Comparison of ENCODE assay signal across 19 cellular contexts in genomic region chr19:38429055-38429810, GRCh38. TPM values are rescaled to one million over a fixed set of nuclear protein-coding genes. Genes with fewer than 3 reads are reported as not detected.
DNase-seq lines count a peak whose midpoint lies in the region; ATAC-seq, FAIRE-seq and TF ChIP-seq lines count a peak whose summit lies in the region.
"Had no signal": no experiment of that assay in that cellular context is flagged by ENCODE, and none has a peak within 500 bp of the region (broad histone marks: within the 10 kb centered on the region; RNA-seq: fewer than 3 reads in every experiment).

No MANE protein-coding gene starts in this region.

- TF ChIP-seq POLR2A in GM12878 (IDR thresholded peaks at IDR 0.05; ENCODE audit: low read depth, low read length), result no peak

- in situ Hi-C loops in GM12878 (cut with MboI), result no loop called here

- SMC1A ChIA-PET in GM12878 (lab: Charles Lee; ENCODE audit: uncharacterized antibody, unreplicated experiment), result no interaction called here

- no peaks in the 10 kb centered on the region for H3K27me3 ChIP-seq in GM12878 (replicated peaks in 1 of 2; ENCODE audit: control insufficient read depth in 2 of 2, insufficient read depth in 2 of 2, low read length in 1 of 2)
- H3K27me3 ChIP-seq: neural progenitor cell, right atrium auricular region had no signal

- intact Hi-C loops in GM12878 (cut with micrococcal nuclease; ENCODE audit: unreplicated experiment), result no loop called here

- TF ChIP-seq CTCF in GM12878 (IDR thresholded peaks at IDR 0.05 in 2 of 3, conservative IDR thresholded peaks at IDR 0.05 in 1 of 3; ENCODE audit: control insufficient read depth in 2 of 3, extremely low read depth in 1 of 3, insufficient read depth in 1 of 3, low read depth in 3 of 3, low read length in 3 of 3) (no peak), glutamatergic neuron (IDR thresholded peaks at IDR 0.05; ENCODE audit: partially characterized antibody, unreplicated experiment) (no peak)

- no peaks in the 10 kb centered on the region for H3K9me3 ChIP-seq in GM12878 (replicated peaks; ENCODE audit: control insufficient read depth, insufficient read depth, low read length)
- H3K9me3 ChIP-seq: lower lobe of right lung, right atrium auricular region, SK-N-SH had no signal

- no peak overlapping the region for H3K9ac ChIP-seq in GM12878 (ENCODE audit: control insufficient read depth, insufficient read depth, low read length)
- H3K9ac ChIP-seq: neural progenitor cell, SK-N-SH had no signal

- no TSS peak for BruUV-seq in GM12878 (replicated peaks; lab: Mats Ljungman, UMichigan)

- H3K36me3 Mint-ChIP-seq in stimulated activated naive B cell treated with anti-CD40 and anti-IgM and Interleukin-4, amounts not matched to agents 10 μg/mL and 1 μg/mL and 100 μg/mL, for 72 hours, result no peaks in the 10 kb centered on the region
- H3K36me3 Mint-ChIP-seq in glutamatergic neuron (ENCODE audit: unreplicated experiment), result no peaks in the 10 kb centered on the region
- H3K36me3 Mint-ChIP-seq: neural progenitor cell had no signal

- peaks cover 9 to 16% of the 10 kb centered on the region in 2 donors for H3K27me3 Mint-ChIP-seq in stimulated activated naive B cell treated with anti-CD40 and anti-IgM and Interleukin-4, amounts not matched to agents 10 μg/mL and 1 μg/mL and 100 μg/mL, for 72 hours
- peaks cover 4% of the 10 kb centered on the region for H3K27me3 Mint-ChIP-seq in glutamatergic neuron (ENCODE audit: unreplicated experiment)

- peaks cover 27 to 49% of the 10 kb centered on the region in 2 donors for H3K4me1 Mint-ChIP-seq in stimulated activated naive B cell treated with anti-CD40 and anti-IgM and Interleukin-4, amounts not matched to agents 10 μg/mL and 1 μg/mL and 100 μg/mL, for 72 hours
- peaks cover 21% of the 10 kb centered on the region for H3K4me1 Mint-ChIP-seq in glutamatergic neuron (ENCODE audit: low read depth, unreplicated experiment)

- H2AFZ ChIP-seq in GM12878 (ENCODE audit: control insufficient read depth, low read depth, low read length), result no peak overlapping the region
- H2AFZ ChIP-seq: neural progenitor cell had no signal

- TF ChIP-seq EP300 in GM12878 (IDR thresholded peaks at IDR 0.05; ENCODE audit: borderline replicate concordance in 1 of 2, control insufficient read depth in 1 of 2, low read depth in 2 of 2, low read length in 2 of 2), result no peak

- H3K27ac ChIP-seq in GM12878 (ENCODE audit: control insufficient read depth, insufficient read depth), result no peak overlapping the region
- H3K27ac ChIP-seq: lower lobe of right lung, neural progenitor cell, right atrium auricular region had no signal

- no peaks in the 10 kb centered on the region for H3K79me2 ChIP-seq in GM12878 (ENCODE audit: control insufficient read depth, insufficient read depth, low read length)

- H3K4me2 ChIP-seq in GM12878 (ENCODE audit: control insufficient read depth, insufficient read depth), result no peak overlapping the region
- H3K4me2 ChIP-seq: neural progenitor cell, SK-N-SH had no signal

- H4K20me1 ChIP-seq in GM12878 (ENCODE audit: control insufficient read depth, insufficient read depth), result no peaks in the 10 kb centered on the region

- DNase-seq in activated naive CD4-positive, alpha-beta T cell treated with Interleukin-2 at 50 U/mL for 16 hours, result peak; percentile 53
- no peak for DNase-seq in activated naive CD4-positive, alpha-beta T cell (lab: John Stamatoyannopoulos, UW)
- DNase-seq in activated CD4-positive, alpha-beta T cell treated with anti-CD3 and anti-CD28 coated beads for 48 hours, result peak; percentile 67
- DNase-seq in GM12878 (ENCODE audit: low read depth, low spot score) (no peak), glutamatergic neuron (no peak), NCI-H1694 treated with DMSO at 0.1 percent for 48 hours (lab: John Stamatoyannopoulos, UW) (no peak)
- DNase-seq in stimulated activated naive B cell treated with anti-CD40 and anti-IgM and Interleukin-4, amounts not matched to agents 10 μg/mL and 1 μg/mL and 100 μg/mL, for 72 hours, result no peak
- DNase-seq: Calu3, caudate nucleus, GOT3, lower lobe of right lung, NCI-H1105, SK-N-SH had no signal

- CTCF ChIA-PET in GM12878 (lab: Yijun Ruan, JAX), result no interaction called here

- 49% methylated on average over 14 of the region's 14 CpGs for WGBS in GM12878 (ENCODE audit: insufficient coverage, insufficient replicate concordance, low lambda C conversion rate, missing lambda C conversion rate)

- no peak for ATAC-seq in GM12878
- peak in 1 of 2 donors; percentile 20 for ATAC-seq in stimulated activated naive B cell treated with anti-CD40 and anti-IgM and Interleukin-4, amounts not matched to agents 10 μg/mL and 1 μg/mL and 100 μg/mL, for 72 hours (replicated peaks)
- no peak for ATAC-seq in HG03175 (IDR thresholded peaks at IDR 0.05; ENCODE audit: unreplicated experiment)
- ATAC-seq: lower lobe of right lung had no signal

- RAD21 ChIA-PET in GM12878 (lab: Charles Lee; ENCODE audit: unreplicated experiment), result no interaction called here

- no peaks in the 10 kb centered on the region for H3K9me3 Mint-ChIP-seq in stimulated activated naive B cell treated with anti-CD40 and anti-IgM and Interleukin-4, amounts not matched to agents 10 μg/mL and 1 μg/mL and 100 μg/mL, for 72 hours
- H3K9me3 Mint-ChIP-seq in glutamatergic neuron (ENCODE audit: unreplicated experiment), result peaks cover 2% of the 10 kb centered on the region
- H3K9me3 Mint-ChIP-seq: IgD-negative memory B cell, neural progenitor cell had no signal

- no peak for FAIRE-seq in GM12878 (lab: Jason Lieb, UNC)

- no peak overlapping the region for H3K4me3 ChIP-seq in GM12878
- H3K4me3 ChIP-seq: lower lobe of right lung, neural progenitor cell, right atrium auricular region had no signal

- POLR2A ChIA-PET in GM12878 (lab: Charles Lee), result no interaction called here

- H3K4me3 Mint-ChIP-seq in stimulated activated naive B cell treated with anti-CD40 and anti-IgM and Interleukin-4, amounts not matched to agents 10 μg/mL and 1 μg/mL and 100 μg/mL, for 72 hours, result peak overlapping the region in 1 of 2 donors; percentile 28
- H3K4me3 Mint-ChIP-seq in glutamatergic neuron (ENCODE audit: unreplicated experiment), result no peak overlapping the region
- H3K4me3 Mint-ChIP-seq: neural progenitor cell had no signal

- H3K27ac Mint-ChIP-seq in stimulated activated naive B cell treated with anti-CD40 and anti-IgM and Interleukin-4, amounts not matched to agents 10 μg/mL and 1 μg/mL and 100 μg/mL, for 72 hours, result peak overlapping the region; percentile 85
- no peak overlapping the region for H3K27ac Mint-ChIP-seq in glutamatergic neuron (ENCODE audit: unreplicated experiment)
- H3K27ac Mint-ChIP-seq: IgD-negative memory B cell, neural progenitor cell had no signal

- no peaks in the 10 kb centered on the region for H3K36me3 ChIP-seq in GM12878 (ENCODE audit: control insufficient read depth in 2 of 2, insufficient read depth in 2 of 2, low read length in 1 of 2)
- H3K36me3 ChIP-seq: lower lobe of right lung, neural progenitor cell, right atrium auricular region had no signal

- peaks cover 16% of the 10 kb centered on the region for H3K4me1 ChIP-seq in GM12878 (ENCODE audit: control insufficient read depth, insufficient read depth, low read length)
- H3K4me1 ChIP-seq: lower lobe of right lung had no signal

- TF ChIP-seq RAD21 in GM12878 (IDR thresholded peaks at IDR 0.05; ENCODE audit: insufficient read depth, low read depth, low read length), result no peak

RNA-seq across cellular contexts. Expression of gene RASGRP4, which starts 3.2 kb away (rescaled TPM):
- 3.5 and 4.8 TPM in 2 replicates for total RNA-seq in GM12878 (2013; cell fraction: nucleolus; rRNA removed)
- total RNA-seq in GM12878 (2014; rRNA removed) (4.8 and 5.7 TPM in 2 replicates), GM12878 (2014; rRNA removed; fragmentation: Illumina TruSeq; extraction: Trizol) (2.0 and 2.8 TPM in 2 replicates), GM12878 (2021) (5.9 TPM in 2 replicates), glutamatergic neuron (ENCODE audit: unreplicated experiment) (not detected)
- polyA plus RNA-seq in GM12878 (2011; ENCODE audit: low read depth), result 1.2 TPM
- polyA plus RNA-seq in GM12878 (2011; rRNA removed) (0.04 and 0.24 TPM in 2 replicates), GM12878 (2014; fragmentation: Illumina TruSeq; extraction: Trizol) (4.2 and 5.5 TPM in 2 replicates), GM12878 (2014; fragmentation: Nextera tagmentation; extraction: Ambion mirVana) (under 1 TPM; 0.26 to 0.55 TPM), GM12878 (2014; rRNA removed) (6.6 and 7.4 TPM in 2 replicates), GM12878 (2016; fragmentation: Nextera tagmentation; extraction: Ambion mirVana) (1 to 10 TPM; 2.4 to 3.8 TPM)
- polyA plus RNA-seq in GM12878 (2011; cell fraction: cytosol; rRNA removed), result 0.22 and 0.30 TPM in 2 replicates
- 0.38 and 0.55 TPM in 2 replicates for polyA plus RNA-seq in GM12878 (2011; cell fraction: nucleus; rRNA removed)
- 2.5 and 2.6 TPM in 2 replicates for polyA plus RNA-seq in GM12878 (2012)
- polyA minus RNA-seq in GM12878 (2011; rRNA and poly(A)+ RNA removed), result 0.21 TPM in 1 of 2 replicates, not detected in the other
- polyA minus RNA-seq in GM12878 (2011; cell fraction: cytosol; rRNA and poly(A)+ RNA removed), result not detected in 2 replicates
- 0.12 TPM in 1 of 2 replicates, not detected in the other for polyA minus RNA-seq in GM12878 (2011; cell fraction: nucleus; rRNA and poly(A)+ RNA removed)
- total RNA-seq: Calu3 had no signal
- polyA plus RNA-seq: AG04450, SK-N-SH had no signal

RNA-seq across cellular contexts. Expression of gene RYR1, which starts 4.3 kb away (rescaled TPM):
- 2.0 TPM in 2 replicates for total RNA-seq in GM12878 (2013; cell fraction: nucleolus; rRNA removed)
- total RNA-seq in GM12878 (2014; rRNA removed) (0.11 TPM in 2 replicates), GM12878 (2014; rRNA removed; fragmentation: Illumina TruSeq; extraction: Trizol) (0.04 and 0.28 TPM in 2 replicates), GM12878 (2021) (0.28 and 0.88 TPM in 2 replicates), glutamatergic neuron (ENCODE audit: unreplicated experiment) (117 TPM)
- polyA plus RNA-seq in GM12878 (2011; ENCODE audit: low read depth), result 0.08 TPM
- polyA plus RNA-seq in GM12878 (2011; rRNA removed) (0.03 and 0.07 TPM in 2 replicates), GM12878 (2014; fragmentation: Illumina TruSeq; extraction: Trizol) (0.05 and 0.32 TPM in 2 replicates), GM12878 (2014; fragmentation: Nextera tagmentation; extraction: Ambion mirVana) (under 1 TPM; under 0.01 to 0.02 TPM), GM12878 (2014; rRNA removed) (0.10 and 0.22 TPM in 2 replicates), GM12878 (2016; fragmentation: Nextera tagmentation; extraction: Ambion mirVana) (under 1 TPM in 1 of 2 experiments, not detected in 1; 0.04 TPM)
- 0.03 and 0.13 TPM in 2 replicates for polyA plus RNA-seq in GM12878 (2011; cell fraction: cytosol; rRNA removed)
- polyA plus RNA-seq in GM12878 (2011; cell fraction: nucleus; rRNA removed), result 0.10 and 0.15 TPM in 2 replicates
- 0.31 and 0.51 TPM in 2 replicates for polyA plus RNA-seq in GM12878 (2012)
- under 0.01 and 0.07 TPM in 2 replicates for polyA minus RNA-seq in GM12878 (2011; rRNA and poly(A)+ RNA removed)
- polyA minus RNA-seq in GM12878 (2011; cell fraction: cytosol; rRNA and poly(A)+ RNA removed), result not detected in 2 replicates
- polyA minus RNA-seq in GM12878 (2011; cell fraction: nucleus; rRNA and poly(A)+ RNA removed), result under 0.01 and 0.57 TPM in 2 replicates
- polyA plus RNA-seq: AG04450 had no signal

RNA-seq across cellular contexts. Expression of gene FAM98C, which starts 26.3 kb away (rescaled TPM):
- 25.4 and 31.4 TPM in 2 replicates for total RNA-seq in GM12878 (2013; cell fraction: nucleolus; rRNA removed)
- 9.8 and 10.2 TPM in 2 replicates for total RNA-seq in GM12878 (2014; rRNA removed)
- 6.8 and 7.0 TPM in 2 replicates for total RNA-seq in GM12878 (2014; rRNA removed; fragmentation: Illumina TruSeq; extraction: Trizol)
- total RNA-seq in GM12878 (2021), result 11.2 and 14.2 TPM in 2 replicates
- polyA plus RNA-seq in GM12878 (2011; ENCODE audit: low read depth), result 5.0 TPM
- 4.5 and 8.8 TPM in 2 replicates for polyA plus RNA-seq in GM12878 (2011; rRNA removed)
- 13.9 and 19.4 TPM in 2 replicates for polyA plus RNA-seq in GM12878 (2011; cell fraction: cytosol; rRNA removed)
- polyA plus RNA-seq in GM12878 (2011; cell fraction: nucleus; rRNA removed), result 33.4 and 38.9 TPM in 2 replicates
- 14.4 and 15.0 TPM in 2 replicates for polyA plus RNA-seq in GM12878 (2012)
- 1.7 and 3.5 TPM in 2 replicates for polyA plus RNA-seq in GM12878 (2014; fragmentation: Illumina TruSeq; extraction: Trizol)
- polyA plus RNA-seq in GM12878 (2014; fragmentation: Nextera tagmentation; extraction: Ambion mirVana), result 1 to 10 TPM; 1.4 to 2.3 TPM
- polyA plus RNA-seq in GM12878 (2014; rRNA removed), result 17.1 and 23.5 TPM in 2 replicates
- 10 to 100 TPM; 13.5 to 17.2 TPM for polyA plus RNA-seq in GM12878 (2016; fragmentation: Nextera tagmentation; extraction: Ambion mirVana)
- polyA minus RNA-seq in GM12878 (2011; rRNA and poly(A)+ RNA removed), result 4.2 and 10.1 TPM in 2 replicates
- 7.9 and 8.8 TPM in 2 replicates for polyA minus RNA-seq in GM12878 (2011; cell fraction: cytosol; rRNA and poly(A)+ RNA removed)
- polyA minus RNA-seq in GM12878 (2011; cell fraction: nucleus; rRNA and poly(A)+ RNA removed), result 6.8 and 10.3 TPM in 2 replicates
- total RNA-seq in glutamatergic neuron (ENCODE audit: unreplicated experiment), result 5.8 TPM

RNA-seq across cellular contexts. Expression of gene SPRED3, which starts 40.7 kb away (rescaled TPM):
- total RNA-seq in GM12878 (2013; cell fraction: nucleolus; rRNA removed), result 2.1 and 4.2 TPM in 2 replicates
- total RNA-seq in GM12878 (2014; rRNA removed) (0.05 TPM in 1 of 2 replicates, not detected in the other), GM12878 (2014; rRNA removed; fragmentation: Illumina TruSeq; extraction: Trizol) (0.23 and 0.27 TPM in 2 replicates), GM12878 (2021) (1.2 and 1.5 TPM in 2 replicates), glutamatergic neuron (ENCODE audit: unreplicated experiment) (8.7 TPM)
- 0.04 TPM for polyA plus RNA-seq in GM12878 (2011; ENCODE audit: low read depth)
- polyA plus RNA-seq in GM12878 (2011; rRNA removed) (0.61 and 0.79 TPM in 2 replicates), GM12878 (2014; fragmentation: Illumina TruSeq; extraction: Trizol) (0.11 and 0.24 TPM in 2 replicates), GM12878 (2014; fragmentation: Nextera tagmentation; extraction: Ambion mirVana) (under 1 TPM; 0.09 to 0.32 TPM), GM12878 (2014; rRNA removed) (0.31 and 0.88 TPM in 2 replicates), GM12878 (2016; fragmentation: Nextera tagmentation; extraction: Ambion mirVana) (under 1 TPM in 1 of 2 experiments, not detected in 1; 0.47 TPM)
- polyA plus RNA-seq in GM12878 (2011; cell fraction: cytosol; rRNA removed), result 0.18 and 0.40 TPM in 2 replicates
- 4.8 and 6.4 TPM in 2 replicates for polyA plus RNA-seq in GM12878 (2011; cell fraction: nucleus; rRNA removed)
- polyA plus RNA-seq in GM12878 (2012), result 0.91 and 2.4 TPM in 2 replicates
- 0.52 and 0.73 TPM in 2 replicates for polyA minus RNA-seq in GM12878 (2011; rRNA and poly(A)+ RNA removed)
- polyA minus RNA-seq in GM12878 (2011; cell fraction: cytosol; rRNA and poly(A)+ RNA removed), result not detected in 2 replicates
- polyA minus RNA-seq in GM12878 (2011; cell fraction: nucleus; rRNA and poly(A)+ RNA removed), result 1.1 and 2.0 TPM in 2 replicates
- polyA plus RNA-seq: IgD-negative memory B cell had no signal

RNA-seq across cellular contexts. Expression of gene GGN, which starts 41.4 kb away (rescaled TPM):
- not detected in 2 replicates for total RNA-seq in GM12878 (2013; cell fraction: nucleolus; rRNA removed)
- total RNA-seq in GM12878 (2014; rRNA removed) (not detected in 2 replicates), GM12878 (2014; rRNA removed; fragmentation: Illumina TruSeq; extraction: Trizol) (not detected in 2 replicates), GM12878 (2021) (not detected in 2 replicates), glutamatergic neuron (ENCODE audit: unreplicated experiment) (2.0 TPM)
- not detected for polyA plus RNA-seq in GM12878 (2011; ENCODE audit: low read depth)
- polyA plus RNA-seq in GM12878 (2011; rRNA removed) (not detected in 2 replicates), GM12878 (2014; fragmentation: Illumina TruSeq; extraction: Trizol) (not detected in 2 replicates), GM12878 (2014; fragmentation: Nextera tagmentation; extraction: Ambion mirVana) (not detected), GM12878 (2014; rRNA removed) (not detected in 2 replicates), GM12878 (2016; fragmentation: Nextera tagmentation; extraction: Ambion mirVana) (not detected)
- not detected in 2 replicates for polyA plus RNA-seq in GM12878 (2011; cell fraction: cytosol; rRNA removed)
- polyA plus RNA-seq in GM12878 (2011; cell fraction: nucleus; rRNA removed), result not detected in 2 replicates
- 0.25 and 0.37 TPM in 2 replicates for polyA plus RNA-seq in GM12878 (2012)
- polyA minus RNA-seq in GM12878 (2011; rRNA and poly(A)+ RNA removed), result not detected in 2 replicates
- polyA minus RNA-seq in GM12878 (2011; cell fraction: cytosol; rRNA and poly(A)+ RNA removed), result not detected in 2 replicates
- polyA minus RNA-seq in GM12878 (2011; cell fraction: nucleus; rRNA and poly(A)+ RNA removed), result not detected in 2 replicates
- total RNA-seq: subcutaneous adipose tissue had no signal
- polyA plus RNA-seq: IgD-negative memory B cell had no signal

Comparison
In these comparisons a context has a peak if more than half of its experiments do, and no peak if none do; other contexts are left out.
1. DNase-seq: peak in activated naive CD4-positive, alpha-beta T cell treated with Interleukin-2 at 50 U/mL for 16 hours (single experiment) and activated CD4-positive, alpha-beta T cell treated with anti-CD3 and anti-CD28 coated beads for 48 hours (single experiment); none in activated naive CD4-positive, alpha-beta T cell (0 of 4), GM12878 (single experiment), stimulated activated naive B cell treated with anti-CD40 and anti-IgM and Interleukin-4, amounts not matched to agents 10 μg/mL and 1 μg/mL and 100 μg/mL, for 72 hours (single experiment), glutamatergic neuron (single experiment) and NCI-H1694 treated with DMSO at 0.1 percent for 48 hours (single experiment).
2. RNA of gene RYR1, which starts 4.3 kb away (total RNA-seq): 117 TPM in glutamatergic neuron (single experiment); 0.04 to 2.0 TPM in GM12878; every median in the first group is over 10 times any median in the second.